19 cellular contexts compared by ENCODE assay signal in the genomic region with DNA sequence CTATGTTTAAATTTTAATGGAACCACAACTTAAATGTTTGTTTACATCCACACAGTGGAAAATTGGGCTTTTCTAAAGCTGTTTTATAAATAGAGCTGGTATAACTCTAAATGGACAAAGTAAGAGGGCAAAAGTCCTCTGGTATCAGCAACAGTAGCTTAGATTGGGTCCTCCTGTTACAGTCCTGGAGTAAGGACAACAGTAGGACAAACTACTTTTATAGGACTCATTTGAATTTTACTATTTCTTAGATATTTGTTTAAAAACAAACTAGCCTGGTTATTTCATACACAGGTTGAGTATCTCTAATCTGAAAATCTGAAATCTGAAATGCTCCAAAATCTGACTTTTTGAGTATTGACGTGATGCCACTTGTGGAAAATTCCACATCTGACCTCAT.
"Had no signal": no experiment of that assay in that cellular context is flagged by ENCODE, and none has a peak within 500 bp of the region (broad histone marks: within the 10 kb centered on the region; RNA-seq: fewer than 3 reads in every experiment).

No MANE protein-coding gene starts in this region.

- H3K4me1 ChIP-seq: colonic mucosa had no signal

- H3K4me3 Mint-ChIP-seq: activated T-cell treated with anti-CD3 and anti-CD28 coated beads, Interleukin-2, amount 50 U/mL, for 24 hours; stimulated activated memory B cell treated with anti-CD40 and anti-IgM and Interleukin-4, amounts not matched to agents 10 μg/mL and 1 μg/mL and 100 μg/mL, for 72 hours had no signal

- ATAC-seq: activated naive CD4-positive, alpha-beta T cell treated with anti-CD3 and anti-CD28 coated beads, Interleukin-2, amount 50 U/mL, for 72 hours; esophagus mucosa; stimulated activated memory B cell treated with anti-CD40 and anti-IgM and Interleukin-4, amounts not matched to agents 10 μg/mL and 1 μg/mL and 100 μg/mL, for 72 hours had no signal

- H3K9me3 Mint-ChIP-seq: activated naive CD4-positive, alpha-beta T cell treated with anti-CD3 and anti-CD28 coated beads, Interleukin-2, amount 50 U/mL, for 72 hours; activated T-cell treated with anti-CD3 and anti-CD28 coated beads, Interleukin-2, amount 50 U/mL, for 24 hours; stimulated activated memory B cell treated with anti-CD40 and anti-IgM and Interleukin-4, amounts not matched to agents 10 μg/mL and 1 μg/mL and 100 μg/mL, for 72 hours had no signal

- H3K27me3 Mint-ChIP-seq: activated T-cell treated with anti-CD3 and anti-CD28 coated beads, Interleukin-2, amount 50 U/mL, for 24 hours; stimulated activated memory B cell treated with anti-CD40 and anti-IgM and Interleukin-4, amounts not matched to agents 10 μg/mL and 1 μg/mL and 100 μg/mL, for 72 hours had no signal

- H3K27ac ChIP-seq: colonic mucosa, ovary, tibial nerve, uterus had no signal

- DNase-seq: activated CD4-positive, alpha-beta T cell treated with anti-CD3 and anti-CD28 coated beads, Interleukin-2, amount 50 U/mL, for 48 hours; activated CD4-positive, CD25-positive, alpha-beta regulatory T cell treated with anti-CD3 and anti-CD28 coated beads, Interleukin-2, amount 50 U/mL, for 72 hours; activated effector memory CD4-positive, alpha-beta T cell treated with anti-CD3 and anti-CD28 coated beads, Interleukin-2, amount 50 U/mL, for 16 hours; activated T-cell treated with anti-CD3 and anti-CD28 coated beads, Interleukin-2, amount 50 U/mL, for 24 hours; caudate nucleus; colonic mucosa; glutamatergic neuron; kidney glomerular epithelial cell; midbrain; ovary; stimulated activated CD4-positive, alpha-beta T cell treated with anti-CD3 and anti-CD28 coated beads, Interleukin-2, amount 100 ng/mL, for 48 hours; T-helper 1 cell; T1000; uterus had no signal

- H3K36me3 ChIP-seq: colonic mucosa, ovary, uterus had no signal

- H3K36me3 Mint-ChIP-seq: activated naive CD4-positive, alpha-beta T cell treated with anti-CD3 and anti-CD28 coated beads, Interleukin-2, amount 50 U/mL, for 72 hours had no signal

- H3K27me3 ChIP-seq: colonic mucosa, ovary, tibial nerve, uterus had no signal

- H3K4me3 ChIP-seq: colonic mucosa, lung, ovary, tibial nerve, uterus had no signal

- H3K9me3 ChIP-seq: colonic mucosa, ovary, tibial nerve, uterus had no signal

- H3K27ac Mint-ChIP-seq: activated naive CD4-positive, alpha-beta T cell treated with anti-CD3 and anti-CD28 coated beads, Interleukin-2, amount 50 U/mL, for 72 hours; activated T-cell treated with anti-CD3 and anti-CD28 coated beads, Interleukin-2, amount 50 U/mL, for 24 hours; stimulated activated memory B cell treated with anti-CD40 and anti-IgM and Interleukin-4, amounts not matched to agents 10 μg/mL and 1 μg/mL and 100 μg/mL, for 72 hours had no signal
